ENCODE assay signal across 9 cellular contexts in genomic region chr15:74432271-74432967, GRCh38. TPM values are rescaled to one million over a fixed set of nuclear protein-coding genes. Genes with fewer than 3 reads are reported as not detected.
DNase-seq lines count a peak whose midpoint lies in the region; ATAC-seq, FAIRE-seq and TF ChIP-seq lines count a peak whose summit lies in the region.
"Had no signal": no experiment of that assay in that cellular context is flagged by ENCODE, and none has a peak within 500 bp of the region (broad histone marks: within the 10 kb centered on the region; RNA-seq: fewer than 3 reads in every experiment).

No MANE protein-coding gene starts in this region.

- H3K9ac ChIP-seq in fibroblast of lung (ENCODE audit: insufficient read depth, low read length) = peak overlapping the region; percentile 7

- H3K4me2 ChIP-seq in fibroblast of lung (ENCODE audit: extremely low read depth, insufficient read depth, low read length) = peak overlapping the region; percentile 85

- ATAC-seq in RWPE2 (ENCODE audit: low read depth) = peak; percentile 30

- H4K20me1 ChIP-seq in fibroblast of lung (ENCODE audit: control insufficient read depth, extremely low read depth, insufficient read depth, low read length) = no peaks in the 10 kb centered on the region

- TF ChIP-seq CTCF in RWPE2 (IDR thresholded peaks at IDR 0.05; ENCODE audit: poor library complexity, severe bottlenecking) = no peak
- no peak for TF ChIP-seq CTCF in fibroblast of lung (conservative IDR thresholded peaks at IDR 0.05 in 1 of 2, IDR thresholded peaks at IDR 0.05 in 1 of 2; ENCODE audit: low read depth in 1 of 2, low read length in 2 of 2)

- H3K9me3 ChIP-seq in RWPE2 (ENCODE audit: severe bottlenecking) (no peaks in the 10 kb centered on the region), fibroblast of lung (ENCODE audit: control insufficient read depth, insufficient read depth, low read depth, low read length) (no peaks in the 10 kb centered on the region)
- H3K9me3 ChIP-seq: neutrophil had no signal

- H3K27ac ChIP-seq in RWPE2 (ENCODE audit: poor library complexity, severe bottlenecking) = peak overlapping the region; percentile 95
- H3K27ac ChIP-seq in fibroblast of lung (ENCODE audit: insufficient read depth, low read length) = no peak overlapping the region
- H3K27ac ChIP-seq: neutrophil had no signal

- H2AFZ ChIP-seq in fibroblast of lung (ENCODE audit: low read length) = no peak overlapping the region

- H3K36me3 ChIP-seq in RWPE2 (ENCODE audit: low read depth) (peaks cover 6% of the 10 kb centered on the region; the same call in 1 of the 2 replicates), fibroblast of lung (ENCODE audit: control insufficient read depth, insufficient read depth, low read length) (no peaks in the 10 kb centered on the region)
- H3K36me3 ChIP-seq: neutrophil had no signal

- H3K27me3 ChIP-seq in RWPE2 (ENCODE audit: insufficient read depth, poor library complexity, severe bottlenecking) = no peaks in the 10 kb centered on the region
- H3K27me3 ChIP-seq in fibroblast of lung (ENCODE audit: control insufficient read depth, insufficient read depth, low read length) = no peaks in the 10 kb centered on the region

- peak; percentile 44 for FAIRE-seq in GM19239 (lab: Jason Lieb, UNC)

- H3K79me2 ChIP-seq in fibroblast of lung (ENCODE audit: control insufficient read depth, insufficient read depth, low read length) = peaks cover 60% of the 10 kb centered on the region

- H3K4me1 ChIP-seq in RWPE2 (ENCODE audit: insufficient read depth, poor library complexity, severe bottlenecking) = peaks cover 25% of the 10 kb centered on the region
- peaks cover 21% of the 10 kb centered on the region for H3K4me1 ChIP-seq in fibroblast of lung (ENCODE audit: control insufficient read depth, extremely low read depth, insufficient read depth, low read length)

- peak overlapping the region; percentile 72 for H3K4me3 ChIP-seq in RWPE2 (ENCODE audit: severe bottlenecking)
- peak overlapping the region; percentile 49 to 83 (median 58) for H3K4me3 ChIP-seq in fibroblast of lung (replicated peaks in 1 of 4; ENCODE audit: control extremely low read depth in 1 of 4, insufficient read depth in 1 of 4, low read depth in 3 of 4, low read length in 4 of 4)
- H3K4me3 ChIP-seq in skeletal muscle cell (ENCODE audit: low read depth, low read length) = peak overlapping the region; percentile 87

- DNase-seq in GM19239 (ENCODE audit: insufficient read length, low spot score) (no peak), RWPE2 (ENCODE audit: low spot score) (no peak), fibroblast of lung (ENCODE audit: low read depth in 2 of 2) (no peak), skeletal muscle cell (ENCODE audit: low read depth) (no peak), DMS 273 treated with DMSO at 0.1 percent for 48 hours (lab: John Stamatoyannopoulos, UW) (no peak), SKM-1 treated with dmso at 0.1 percent for 144 hours (lab: John Stamatoyannopoulos, UW; ENCODE audit: unreplicated experiment) (no peak), NCI-H2196 (lab: John Stamatoyannopoulos, UW; ENCODE audit: unreplicated experiment) (no peak), nucleus accumbens (lab: John Stamatoyannopoulos, UW) (no peak)

RNA-seq across cellular contexts. Expression of gene SEMA7A, which starts 1.3 kb away (rescaled TPM):
- 2.3 and 5.6 TPM in 2 replicates for total RNA-seq in fibroblast of lung
- polyA plus RNA-seq in fibroblast of lung = 12.5 and 18.5 TPM in 2 replicates
- 16.1 and 22.2 TPM in 2 replicates for polyA plus RNA-seq in fibroblast of lung (2012)
- 18.9 and 29.8 TPM in 2 replicates for polyA minus RNA-seq in fibroblast of lung (ENCODE audit: low replicate concordance)

RNA-seq across cellular contexts. Expression of gene UBL7, which starts 28.5 kb away (rescaled TPM):
- total RNA-seq in fibroblast of lung = 30.6 and 31.9 TPM in 2 replicates
- polyA plus RNA-seq in fibroblast of lung = 36.8 and 44.9 TPM in 2 replicates
- 47.3 and 63.3 TPM in 2 replicates for polyA plus RNA-seq in fibroblast of lung (2012)
- polyA minus RNA-seq in fibroblast of lung (ENCODE audit: low replicate concordance) = 91.6 and 102 TPM in 2 replicates
